Comparison of ENCODE assay signal across 1 cellular context in genomic region chr12:132143328-132144071, GRCh38.
A peak's percentile ranks its signal among the peaks of the same experiment; 100 is the strongest.
TF ChIP-seq lines count a peak whose summit lies in the region.

No MANE protein-coding gene starts in this region.

TF ChIP-seq in K562, 482 proteins besides CTCF, POLR2A, EP300 and RAD21 (continued from another document):
- no peak for TF ChIP-seq CCAR2 (IDR thresholded peaks at IDR 0.05; ENCODE audit: low read depth, low read length)
- no peak for TF ChIP-seq ZBTB17 (CRISPR knock-in tag; IDR thresholded peaks at IDR 0.05)
- no peak for TF ChIP-seq ZBED1 (IDR thresholded peaks at IDR 0.05)
- no peak for TF ChIP-seq SMC3 (conservative IDR thresholded peaks at IDR 0.05; ENCODE audit: insufficient read depth, low read depth, low read length)
- TF ChIP-seq HBP1 (CRISPR knock-in tag; IDR thresholded peaks at IDR 0.05): no peak
- peak; percentile 26 for TF ChIP-seq HNRNPLL (IDR thresholded peaks at IDR 0.05; ENCODE audit: low read depth, low read length, poor library complexity, severe bottlenecking)
- no peak for TF ChIP-seq ZNF318 (IDR thresholded peaks at IDR 0.05; ENCODE audit: borderline replicate concordance in 1 of 2, low read depth in 1 of 2)
- no peak for TF ChIP-seq IRF2 (CRISPR knock-in tag; IDR thresholded peaks at IDR 0.05)
- no peak for TF ChIP-seq PHB (CRISPR knock-in tag; IDR thresholded peaks at IDR 0.05)
TF ChIP-seq in K562: peak in this region for 3.
